20 cellular contexts compared by ENCODE assay signal in genomic region chrX:40947276-40947675, GRCh38.
A peak's percentile ranks its signal among the peaks of the same experiment; 100 is the strongest.
DNase-seq lines count a peak whose midpoint lies in the region; ATAC-seq, FAIRE-seq and TF ChIP-seq lines count a peak whose summit lies in the region.
"Had no signal": no experiment of that assay in that cellular context is flagged by ENCODE, and none has a peak within 500 bp of the region (broad histone marks: within the 10 kb centered on the region; RNA-seq: fewer than 3 reads in every experiment).

No MANE protein-coding gene starts in this region.

- H3K4me3 ChIP-seq in A549 = no peak overlapping the region
- no peak overlapping the region for H3K4me3 ChIP-seq in right lobe of liver
- H3K4me3 ChIP-seq in sigmoid colon = no peak overlapping the region
- H3K4me3 ChIP-seq: left ventricle myocardium inferior, uterus had no signal

- TF ChIP-seq CTCF in A549 (IDR thresholded peaks at IDR 0.05) = no peak
- no peak for TF ChIP-seq CTCF in MCF 10A (IDR thresholded peaks at IDR 0.05; ENCODE audit: unreplicated experiment)
- no peak for TF ChIP-seq CTCF in right lobe of liver (IDR thresholded peaks at IDR 0.05)
- TF ChIP-seq CTCF in sigmoid colon (IDR thresholded peaks at IDR 0.05) = no peak

- no peaks in the 10 kb centered on the region for H3K36me3 ChIP-seq in right lobe of liver
- H3K36me3 ChIP-seq in sigmoid colon = no peaks in the 10 kb centered on the region
- H3K36me3 ChIP-seq: left ventricle myocardium inferior, uterus had no signal

- H3K36me3 Mint-ChIP-seq in MCF 10A (ENCODE audit: insufficient read depth, unreplicated experiment) = no peaks in the 10 kb centered on the region
- H3K36me3 Mint-ChIP-seq: natural killer cell treated with Interleukin-12 subunit alpha and Interleukin-12 subunit beta and Interleukin-15 and Interleukin-18, amount 100 ng/mL, for 72 hours; stimulated activated effector memory CD8-positive, alpha-beta T cell treated with anti-CD3 and anti-CD28 coated beads, Interleukin-12 subunit alpha, Interleukin-12 subunit beta, amount 100 ng/mL, for 72 hours had no signal

- POLR2A ChIA-PET in A549 (lab: Yijun Ruan, JAX) (no interaction called here), MCF 10A (lab: Yijun Ruan, JAX) (interaction anchor here (1.1 kb wide), 1 partner anchor 60 kb away, joined by 3 read pairs; no protein-coding TSS in a partner anchor)

- H3K27me3 ChIP-seq in right lobe of liver (no peaks in the 10 kb centered on the region), sigmoid colon (no peaks in the 10 kb centered on the region)
- H3K27me3 ChIP-seq: uterus had no signal

- no peak for DNase-seq in A549 (ENCODE audit: low read depth in 1 of 2, low spot score in 1 of 2)
- peak; percentile 38 for DNase-seq in HT1080 (ENCODE audit: low read depth)
- peak; percentile 49 for DNase-seq in MCF 10A (ENCODE audit: unreplicated experiment)
- no peak for DNase-seq in right lobe of liver
- DNase-seq in NCI-H446 (lab: John Stamatoyannopoulos, UW) = no peak
- DNase-seq in sigmoid colon = no peak
- no peak for DNase-seq in activated CD4-positive, alpha-beta T cell treated with anti-CD3 and anti-CD28 coated beads, Interleukin-2, amount 50 U/mL, for 48 hours
- DNase-seq: ACHN; activated naive CD8-positive, alpha-beta T cell treated with anti-CD3 and anti-CD28 coated beads for 36 hours; activated T-cell treated with anti-CD3 and anti-CD28 coated beads for 4 hours; hippocampal formation; left ventricle myocardium inferior; NCI-H2029; NCI-H774; uterus had no signal

- H3K4me2 ChIP-seq in A549 = no peak overlapping the region

- no peaks in the 10 kb centered on the region for H3K9me3 Mint-ChIP-seq in MCF 10A (ENCODE audit: unreplicated experiment)
- H3K9me3 Mint-ChIP-seq: natural killer cell treated with Interleukin-12 subunit alpha and Interleukin-12 subunit beta and Interleukin-15 and Interleukin-18, amount 100 ng/mL, for 72 hours had no signal

- no peak for TF ChIP-seq POLR2A in A549 (IDR thresholded peaks at IDR 0.05; ENCODE audit: low read length)
- TF ChIP-seq POLR2A in right lobe of liver (IDR thresholded peaks at IDR 0.05) = no peak
- TF ChIP-seq POLR2A in sigmoid colon (IDR thresholded peaks at IDR 0.05) = no peak

- H3K4me1 ChIP-seq in A549 (peaks cover 31% of the 10 kb centered on the region), right lobe of liver (no peaks in the 10 kb centered on the region), sigmoid colon (peaks cover 0 to 6% (median 0%) of the 10 kb centered on the region in 4 donors)
- H3K4me1 ChIP-seq: uterus had no signal

- FAIRE-seq in A549 (lab: Jason Lieb, UNC) = no peak

- H3K27me3 Mint-ChIP-seq in MCF 10A (ENCODE audit: insufficient read depth, unreplicated experiment) = peaks cover 71% of the 10 kb centered on the region
- H3K27me3 Mint-ChIP-seq: activated naive CD8-positive, alpha-beta T cell treated with anti-CD3 and anti-CD28 coated beads for 36 hours had no signal

- H3K27ac ChIP-seq in A549 (0 out of 6 replicates have a peak overlapping the region, but pooled peaks have one; percentile 11 to 13), right lobe of liver (no peak overlapping the region), sigmoid colon (peak overlapping the region in 1 of 4 donors; percentile 55)
- H3K27ac ChIP-seq: left ventricle myocardium inferior, uterus had no signal

- CTCF ChIA-PET in A549 (lab: Yijun Ruan, JAX) (no interaction called here), MCF 10A (lab: Yijun Ruan, JAX) (interaction anchor here (0.6 to 0.9 kb wide), 3 partner anchors 15 to 168 kb away, joined by 3 to 4 read pairs (median 3); no protein-coding TSS in a partner anchor)

- H3K27ac Mint-ChIP-seq in MCF 10A (ENCODE audit: low read depth, unreplicated experiment) = no peak overlapping the region
- H3K27ac Mint-ChIP-seq: activated naive CD8-positive, alpha-beta T cell treated with anti-CD3 and anti-CD28 coated beads for 36 hours; natural killer cell treated with Interleukin-12 subunit alpha and Interleukin-12 subunit beta and Interleukin-15 and Interleukin-18, amount 100 ng/mL, for 72 hours; stimulated activated effector memory CD8-positive, alpha-beta T cell treated with anti-CD3 and anti-CD28 coated beads, Interleukin-12 subunit alpha, Interleukin-12 subunit beta, amount 100 ng/mL, for 72 hours; T-helper 2 cell treated with Interferon-gamma antibody and Interleukin-4, amounts not matched to agents 5 μg/mL and 100 μg/mL, for 36 hours had no signal

- H3K9me3 ChIP-seq in A549 (no peaks in the 10 kb centered on the region), right lobe of liver (no peaks in the 10 kb centered on the region), sigmoid colon (no peaks in the 10 kb centered on the region)
- H3K9me3 ChIP-seq: left ventricle myocardium inferior, uterus had no signal

- TF ChIP-seq EP300 in A549 (IDR thresholded peaks at IDR 0.05) = no peak
- TF ChIP-seq EP300 in sigmoid colon (IDR thresholded peaks at IDR 0.05) = no peak

- no TSS peak for BruUV-seq in MCF 10A (replicated peaks; lab: Mats Ljungman, UMichigan)

- WGBS in A549 (ENCODE audit: missing lambda C conversion rate) = 52% methylated on average over 3 of the region's 3 CpGs
- 24% methylated on average over 3 of the region's 3 CpGs for WGBS in right lobe of liver (ENCODE audit: insufficient coverage, low coverage, low lambda C conversion rate, missing lambda C conversion rate)
- WGBS in sigmoid colon, 2 donors = 62 to 74% methylated on average over 3 of the region's 3 CpGs

- ATAC-seq in A549 (no peak), right lobe of liver (peak in 3 of 4 donors; percentile 44 to 86 (median 53)), HG03354 (IDR thresholded peaks at IDR 0.05; ENCODE audit: poor library complexity, severe bottlenecking, unreplicated experiment) (no peak)
- ATAC-seq: natural killer cell treated with Interleukin-12 subunit alpha and Interleukin-12 subunit beta and Interleukin-15 and Interleukin-18, amount 100 ng/mL, for 72 hours; sciatic nerve; stimulated activated effector memory CD8-positive, alpha-beta T cell treated with anti-CD3 and anti-CD28 coated beads, Interleukin-12 subunit alpha, Interleukin-12 subunit beta, amount 100 ng/mL, for 72 hours had no signal

- intact Hi-C loops in MCF 10A (cut with micrococcal nuclease) (no loop called here), right lobe of liver (cut with DNase I) (no loop called here), sigmoid colon (cut with DNase I) (loop anchor here (10.0 kb wide), 1 partner anchor 168 kb away; no protein-coding TSS in a partner anchor)

- peaks cover 15% of the 10 kb centered on the region for H3K4me1 Mint-ChIP-seq in MCF 10A (ENCODE audit: insufficient read depth, unreplicated experiment)

- TF ChIP-seq RAD21 in A549 (conservative IDR thresholded peaks at IDR 0.05 in 1 of 2, IDR thresholded peaks at IDR 0.05 in 1 of 2) = no peak

- H3K4me3 Mint-ChIP-seq in MCF 10A (ENCODE audit: unreplicated experiment) = no peak overlapping the region
- H3K4me3 Mint-ChIP-seq: activated naive CD8-positive, alpha-beta T cell treated with anti-CD3 and anti-CD28 coated beads for 36 hours; natural killer cell treated with Interleukin-12 subunit alpha and Interleukin-12 subunit beta and Interleukin-15 and Interleukin-18, amount 100 ng/mL, for 72 hours; stimulated activated effector memory CD8-positive, alpha-beta T cell treated with anti-CD3 and anti-CD28 coated beads, Interleukin-12 subunit alpha, Interleukin-12 subunit beta, amount 100 ng/mL, for 72 hours; T-helper 2 cell treated with Interferon-gamma antibody and Interleukin-4, amounts not matched to agents 5 μg/mL and 100 μg/mL, for 36 hours had no signal

TF ChIP-seq in A549, 52 proteins besides CTCF, POLR2A, EP300 and RAD21 (continues in another document):
- TF ChIP-seq HOXB5 (CRISPR knock-in tag; IDR thresholded peaks at IDR 0.05) = no peak
- no peak for TF ChIP-seq JUNB (IDR thresholded peaks at IDR 0.05)
- TF ChIP-seq MAX (IDR thresholded peaks at IDR 0.05) = no peak
- TF ChIP-seq EHMT2 (IDR thresholded peaks at IDR 0.05; ENCODE audit: low read depth) = no peak
- TF ChIP-seq RNF2 (IDR thresholded peaks at IDR 0.05; ENCODE audit: borderline replicate concordance, low read depth) = no peak
- no peak for TF ChIP-seq ATOH8 (CRISPR knock-in tag; IDR thresholded peaks at IDR 0.05; ENCODE audit: low read depth)
- no peak for TF ChIP-seq ZFP36 (IDR thresholded peaks at IDR 0.05; ENCODE audit: borderline replicate concordance, partially characterized antibody)
- TF ChIP-seq HEYL (CRISPR knock-in tag; IDR thresholded peaks at IDR 0.05) = no peak
- no peak for TF ChIP-seq HDAC2 (IDR thresholded peaks at IDR 0.05)
- TF ChIP-seq HOXA7 (CRISPR knock-in tag; IDR thresholded peaks at IDR 0.05) = no peak
- no peak for TF ChIP-seq FOXS1 (CRISPR knock-in tag; IDR thresholded peaks at IDR 0.05)
- TF ChIP-seq HES2 (IDR thresholded peaks at IDR 0.05) = no peak
- TF ChIP-seq MYC (IDR thresholded peaks at IDR 0.05; ENCODE audit: borderline replicate concordance, low read length) = no peak
- no peak for TF ChIP-seq SMC3 (IDR thresholded peaks at IDR 0.05)
- TF ChIP-seq USF2 (IDR thresholded peaks at IDR 0.05) = no peak
- no peak for TF ChIP-seq NPAS2 (CRISPR knock-in tag; IDR thresholded peaks at IDR 0.05; ENCODE audit: borderline replicate concordance)
- no peak for TF ChIP-seq JUN (IDR thresholded peaks at IDR 0.05)
- TF ChIP-seq SREBF2 (IDR thresholded peaks at IDR 0.05) = no peak
- TF ChIP-seq CHD4 (IDR thresholded peaks at IDR 0.05; ENCODE audit: borderline replicate concordance) = no peak

Comparison
In these comparisons a context has a peak if more than half of its experiments do, and no peak if none do; other contexts are left out.
1. ATAC-seq: peak in right lobe of liver (3 of 4); none in A549 (0 of 2) and HG03354 (single experiment).
2. DNase-seq: peak in HT1080 (single experiment) and MCF 10A (single experiment); none in A549 (0 of 2), right lobe of liver (0 of 3), NCI-H446 (0 of 2), sigmoid colon (single experiment) and activated CD4-positive, alpha-beta T cell treated with anti-CD3 and anti-CD28 coated beads, Interleukin-2, amount 50 U/mL, for 48 hours (0 of 2).
3. H3K27ac ChIP-seq: peak in A549 (2 of 2); none in right lobe of liver (0 of 3).